In genomic region chr16:75147968-75148310, GRCh38 we compare ENCODE assay signal across 7 cellular contexts. TPM values are rescaled to one million over a fixed set of nuclear protein-coding genes. Genes with fewer than 3 reads are reported as not detected.
DNase-seq lines count a peak whose midpoint lies in the region; ATAC-seq and TF ChIP-seq lines count a peak whose summit lies in the region.

No MANE protein-coding gene starts in this region.

- no peaks in the 10 kb centered on the region for H3K27me3 ChIP-seq in gastroesophageal sphincter

- TF ChIP-seq CTCF in HEK293 (tag by site-specific recombination; IDR thresholded peaks at IDR 0.05) (no peak), WI38 (IDR thresholded peaks at IDR 0.05; ENCODE audit: low read depth, low read length) (no peak), gastroesophageal sphincter (IDR thresholded peaks at IDR 0.05) (no peak)

- POLR2A ChIA-PET in HEK293 (lab: Yijun Ruan, JAX), result no interaction called here

- H3K36me3 ChIP-seq in HEK293 (ENCODE audit: control insufficient read depth in 2 of 2, insufficient read depth in 1 of 2, low read length in 2 of 2), result peaks cover 0 to 10% of the 10 kb centered on the region in 2 experiments; a peak in 2 of 3 replicates
- peaks cover 0 to 12% of the 10 kb centered on the region in 2 donors for H3K36me3 ChIP-seq in gastroesophageal sphincter

- H3K4me1 ChIP-seq in HEK293 (ENCODE audit: control insufficient read depth, insufficient read depth, low read length), result no peaks in the 10 kb centered on the region
- H3K4me1 ChIP-seq in gastroesophageal sphincter, result peaks cover 0 to 12% (median 0%) of the 10 kb centered on the region in 3 donors

- H3K27ac ChIP-seq in HEK293 (ENCODE audit: extremely low read depth, low read depth, low read length), result no peak overlapping the region
- peak overlapping the region in 3 of 4 donors; percentile 96 to 99 (median 98) for H3K27ac ChIP-seq in gastroesophageal sphincter
- peak overlapping the region in 6 of 21 experiments; percentile 93 to 99 (median 96) for H3K27ac ChIP-seq in skin epidermis

- CTCF ChIA-PET in HEK293 (lab: Yijun Ruan, JAX), result interaction anchor here (0.6 kb wide), 1 partner anchor 237 kb away, joined by 3 read pairs; no protein-coding TSS in a partner anchor

- TF ChIP-seq EP300 in gastroesophageal sphincter (IDR thresholded peaks at IDR 0.05), result no peak

- no peak for DNase-seq in GM19238 (ENCODE audit: insufficient read length, low spot score)

- no peak for TF ChIP-seq POLR2A in gastroesophageal sphincter (IDR thresholded peaks at IDR 0.05)

- 50 to 53% methylated on average over 3 of the region's 3 CpGs for WGBS in gastroesophageal sphincter (ENCODE audit: low coverage in 1 of 2), 2 donors

- ATAC-seq in gastroesophageal sphincter (no peak), GM19023 (IDR thresholded peaks at IDR 0.05; ENCODE audit: unreplicated experiment) (no peak), GM19397 (IDR thresholded peaks at IDR 0.05; ENCODE audit: unreplicated experiment) (no peak)

- H3K9me3 ChIP-seq in HEK293 (ENCODE audit: control insufficient read depth, insufficient read depth, low read depth, low read length) (no peaks in the 10 kb centered on the region), gastroesophageal sphincter (peaks cover 0 to 27% (median 0%) of the 10 kb centered on the region in 3 donors)

- no peak overlapping the region for H3K4me3 ChIP-seq in HEK293 (ENCODE audit: low read depth, low read length)
- H3K4me3 ChIP-seq in WI38 (ENCODE audit: low read depth, low read length), result peak overlapping the region; percentile 96
- H3K4me3 ChIP-seq in gastroesophageal sphincter, result peak overlapping the region in 1 of 2 donors; percentile 97
- H3K4me3 ChIP-seq in skin epidermis, result peak overlapping the region in 6 of 7 experiments; percentile 80 to 100 (median 96)

TF ChIP-seq in HEK293, 187 proteins besides CTCF, POLR2A, EP300 and RAD21:
- no peak for TF ChIP-seq ZBTB49 (tag by site-specific recombination; IDR thresholded peaks at IDR 0.05; ENCODE audit: low read depth)
- peak; percentile 24; the same call in 1 of the 2 replicates for TF ChIP-seq PRDM1 (tag by site-specific recombination; IDR thresholded peaks at IDR 0.05)

RNA-seq across cellular contexts. Expression of gene ZFP1, which starts 0.4 kb away (rescaled TPM):
- 10 to 100 TPM in 3 of 4 donors, 1 to 10 TPM in 1; 9.8 to 18.4 (median 15.4) TPM for total RNA-seq in gastroesophageal sphincter

RNA-seq across cellular contexts. Expression of gene LDHD, which starts 31.4 kb away (rescaled TPM):
- total RNA-seq in gastroesophageal sphincter, result 10 to 100 TPM in 2 of 4 donors, 1 to 10 TPM in 2; 5.1 to 12.8 (median 8.6) TPM

RNA-seq across cellular contexts. Expression of gene CTRB2, which starts 59.0 kb away (rescaled TPM):
- not detected for total RNA-seq in gastroesophageal sphincter
